ENCODE assay signal across 22 cellular contexts in genomic region chr7:144997516-144997915, GRCh38.
"Had no signal": no experiment of that assay in that cellular context is flagged by ENCODE, and none has a peak within 500 bp of the region (broad histone marks: within the 10 kb centered on the region; RNA-seq: fewer than 3 reads in every experiment).

No MANE protein-coding gene starts in this region.

- H3K4me1 ChIP-seq: Peyer's patch had no signal

- DNase-seq: activated CD4-positive, alpha-beta memory T cell treated with anti-CD3 and anti-CD28 coated beads for 36 hours; activated CD4-positive, alpha-beta T cell treated with anti-CD3 and anti-CD28 coated beads, Interleukin-2, amount 10 ng/mL, durations not matched to agents 7 days and 5 days; activated CD4-positive, CD25-positive, alpha-beta regulatory T cell; activated CD8-positive, alpha-beta memory T cell treated with anti-CD3 and anti-CD28 coated beads for 24 hours; activated gamma-delta T cell; activated naive CD4-positive, alpha-beta T cell treated with anti-CD3 and anti-CD28 coated beads for 36 hours; activated T-cell treated with anti-CD3 and anti-CD28 coated beads, Interleukin-2, amount 50 U/mL, for 4 hours; amygdala; MM.1S; NCI-H1105; NCI-H1436; NCI-H187; NCI-H2081; NCI-H510A treated with DMSO at 0.1 percent for 48 hours; NCI-H69; NK-92 treated with Interleukin-12 subunit alpha and Interleukin-12 subunit beta, amount 100 ng/mL, for 24 hours; Peyer's patch; Right ventricle myocardium superior; T-cell had no signal

- H3K36me3 ChIP-seq: Peyer's patch had no signal

- H3K27ac ChIP-seq: Peyer's patch, RWPE1, VCaP had no signal

- H3K4me3 ChIP-seq: Peyer's patch had no signal

- ATAC-seq: activated T-cell treated with anti-CD3 and anti-CD28 coated beads, Interleukin-2, amount 50 U/mL, for 4 hours; activated T-helper 17 cell treated with anti-CD3 and anti-CD28 coated beads, Interleukin-2, amount 50 U/mL, for 72 hours; T-cell had no signal

- H3K27me3 ChIP-seq: Peyer's patch had no signal
